ENCODE assay signal across 8 cellular contexts in the genomic region with DNA sequence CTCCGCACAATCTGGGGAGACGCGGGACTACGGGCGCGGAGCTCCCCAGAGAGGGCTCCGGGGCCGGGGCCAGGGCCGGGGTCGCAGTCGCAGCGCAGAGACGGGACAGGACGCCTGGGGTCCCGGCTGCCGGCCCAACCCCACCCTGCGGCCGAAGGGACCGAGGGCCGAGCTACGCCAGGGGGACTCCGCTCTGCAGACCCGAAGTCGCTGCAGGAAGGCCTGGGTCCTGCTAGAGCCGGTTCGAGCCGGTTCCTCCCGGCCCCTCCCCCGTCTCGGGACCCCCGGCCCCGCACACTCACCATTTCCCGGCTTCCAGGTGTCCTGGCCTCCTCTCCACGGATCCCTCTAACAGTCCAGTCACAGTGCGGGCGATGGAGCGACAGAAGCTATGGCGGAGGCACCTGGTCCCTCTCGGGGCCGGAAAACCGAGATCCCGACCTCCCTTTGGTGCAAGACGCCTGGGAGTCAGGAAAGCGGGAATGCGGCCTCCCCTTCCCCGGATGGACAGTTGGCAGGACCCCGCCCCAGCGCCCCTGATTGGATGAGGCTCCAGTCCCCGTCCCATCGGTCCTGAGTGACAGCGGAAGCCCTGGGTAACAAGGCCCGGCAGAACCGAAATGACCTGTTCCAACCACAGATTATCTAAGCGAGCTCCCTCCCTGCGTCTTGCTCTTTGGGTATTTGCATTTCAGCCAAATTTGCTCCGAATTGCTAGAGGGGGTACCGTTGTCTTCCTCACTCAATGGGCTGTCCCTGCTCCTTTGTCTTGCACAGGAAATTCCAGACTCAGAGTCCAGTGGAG. TPM values are rescaled to one million over a fixed set of nuclear protein-coding genes. Genes with fewer than 3 reads are reported as not detected.
DNase-seq lines count a peak whose midpoint lies in the region; ATAC-seq and TF ChIP-seq lines count a peak whose summit lies in the region.

ZNF625 (minus strand) TSS at position 481 of the 805 bp plus-strand sequence; CDS start at position 305, 176 bp downstream.

- TF ChIP-seq POLR2A in spleen (IDR thresholded peaks at IDR 0.05): peak in 1 of 3 donors; percentile 28

- ATAC-seq in GM21529 (IDR thresholded peaks at IDR 0.05; ENCODE audit: unreplicated experiment): peak; percentile 70
- peak; percentile 54 for ATAC-seq in T-helper 17 cell
- peak; percentile 97 for ATAC-seq in left colon
- no peak for ATAC-seq in HG02885 (IDR thresholded peaks at IDR 0.05; ENCODE audit: poor library complexity, unreplicated experiment)

- intact Hi-C loops in left colon (cut with DNase I, micrococcal nuclease) (no loop called here), spleen (cut with DNase I; ENCODE audit: low total_unique reads) (no loop called here)

- peaks cover 10% of the 10 kb centered on the region for H3K27me3 Mint-ChIP-seq in T-helper 17 cell

- peaks cover 0 to 6% (median 0%) of the 10 kb centered on the region in 6 donors for H3K36me3 ChIP-seq in spleen

- H3K9me3 ChIP-seq in T-helper 17 cell (ENCODE audit: control insufficient read depth, low read length, poor library complexity, severe bottlenecking): no peaks in the 10 kb centered on the region
- no peaks in the 10 kb centered on the region for H3K9me3 ChIP-seq in spleen

- TF ChIP-seq CTCF in spleen (IDR thresholded peaks at IDR 0.05 in 8 of 11, conservative IDR thresholded peaks at IDR 0.05 in 3 of 11): no peak

- H3K4me3 ChIP-seq in spleen: peak within 1 kb of the TSS; percentile 60 to 97 (median 76)

- DNase-seq in DMS79 treated with DMSO at 0.1 percent for 48 hours (lab: John Stamatoyannopoulos, UW) (peak; percentile 94), NCI-H1417 (lab: John Stamatoyannopoulos, UW) (peak; percentile 80 to 97 (median 94)), T-helper 17 cell (peak in 1 of 3 donors; percentile 12), dermis blood vessel endothelial cell (peak; percentile 72), left colon (peak; percentile 82 to 89), spleen (peak; percentile 90)

- H3K4me1 Mint-ChIP-seq in T-helper 17 cell: peaks cover 10% of the 10 kb centered on the region

- H3K4me1 ChIP-seq in spleen: peaks cover 4 to 35% (median 20%) of the 10 kb centered on the region in 6 donors

- H3K27ac Mint-ChIP-seq in T-helper 17 cell: peak within 1 kb of the TSS; percentile 72

- no peaks in the 10 kb centered on the region for H3K36me3 Mint-ChIP-seq in T-helper 17 cell (ENCODE audit: low read depth)

- H3K27me3 ChIP-seq in spleen (replicated peaks in 1 of 7): peaks cover 0 to 6% (median 0%) of the 10 kb centered on the region in 7 donors

- peak within 1 kb of the TSS; percentile 88 for H3K4me3 Mint-ChIP-seq in T-helper 17 cell

- peak within 1 kb of the TSS; percentile 68 to 84 (median 80) for H3K27ac ChIP-seq in spleen

- WGBS in spleen, 5 donors: 0 to 2% (median 1%) methylated on average over 21 to 57 of the region's 57 CpGs

RNA-seq across cellular contexts. Expression of gene ZNF625, which starts in this region (rescaled TPM):
- 1 to 10 TPM in 1 of 2 donors, under 1 TPM in 1; 0.75 to 1.4 TPM for total RNA-seq in T-helper 17 cell
- total RNA-seq in dermis blood vessel endothelial cell: 11.5 and 15.1 TPM in 2 replicates
- 1 to 10 TPM; 2.8 to 3.0 TPM for total RNA-seq in left colon
- 1 to 10 TPM; 4.0 to 7.9 (median 5.6) TPM for total RNA-seq in spleen
- 1 to 10 TPM; 1.2 to 3.6 (median 2.0) TPM for polyA plus RNA-seq in spleen
